Comparison of ENCODE assay signal across 12 cellular contexts in genomic region chr2:152395132-152396024, GRCh38.
DNase-seq lines count a peak whose midpoint lies in the region; ATAC-seq and TF ChIP-seq lines count a peak whose summit lies in the region.
"Had no signal": no experiment of that assay in that cellular context is flagged by ENCODE, and none has a peak within 500 bp of the region (broad histone marks: within the 10 kb centered on the region; RNA-seq: fewer than 3 reads in every experiment).

No MANE protein-coding gene starts in this region.

- H3K4me2 ChIP-seq in mammary epithelial cell (ENCODE audit: insufficient read depth, low read depth, low read length) (no peak overlapping the region), fibroblast of lung (ENCODE audit: extremely low read depth, insufficient read depth, low read length) (peak overlapping the region; percentile 68), osteoblast (ENCODE audit: insufficient read depth, low read length) (peak overlapping the region; percentile 82)

- no peaks in the 10 kb centered on the region for H3K4me1 Mint-ChIP-seq in CD4-positive, alpha-beta T cell (ENCODE audit: low read depth)

- H3K36me3 ChIP-seq in breast epithelium (no peaks in the 10 kb centered on the region), mammary epithelial cell (ENCODE audit: insufficient read depth, low read length) (no peaks in the 10 kb centered on the region), fibroblast of lung (ENCODE audit: control insufficient read depth, insufficient read depth, low read length) (no peaks in the 10 kb centered on the region), osteoblast (ENCODE audit: insufficient read depth, low read length) (no peaks in the 10 kb centered on the region), uterus (no peaks in the 10 kb centered on the region)

- H3K9me3 ChIP-seq in breast epithelium: no peaks in the 10 kb centered on the region
- no peaks in the 10 kb centered on the region for H3K9me3 ChIP-seq in mammary epithelial cell (replicated peaks; ENCODE audit: insufficient read depth, low read length)
- H3K9me3 ChIP-seq in fibroblast of lung (ENCODE audit: control insufficient read depth, insufficient read depth, low read depth, low read length): no peaks in the 10 kb centered on the region
- no peaks in the 10 kb centered on the region for H3K9me3 ChIP-seq in osteoblast (ENCODE audit: low read depth, low read length)
- H3K9me3 ChIP-seq in uterus: no peaks in the 10 kb centered on the region
- H3K9me3 ChIP-seq in CD4-positive, alpha-beta T cell (ENCODE audit: control insufficient read depth, low read length): no peaks in the 10 kb centered on the region

- in situ Hi-C loops in mammary epithelial cell (cut with MboI; ENCODE audit: low sequenced_read_pairs in 2 of 2): no loop called here

- H3K27me3 ChIP-seq in breast epithelium: no peaks in the 10 kb centered on the region
- no peaks in the 10 kb centered on the region for H3K27me3 ChIP-seq in mammary epithelial cell (ENCODE audit: insufficient read depth, low read length)
- H3K27me3 ChIP-seq in fibroblast of lung (ENCODE audit: control insufficient read depth, insufficient read depth, low read length): no peaks in the 10 kb centered on the region
- H3K27me3 ChIP-seq in osteoblast (ENCODE audit: insufficient read depth, low read length): no peaks in the 10 kb centered on the region
- H3K27me3 ChIP-seq in uterus: no peaks in the 10 kb centered on the region
- no peaks in the 10 kb centered on the region for H3K27me3 ChIP-seq in CD4-positive, alpha-beta T cell (ENCODE audit: control insufficient read depth, insufficient read depth, low read length)

- H3K79me2 ChIP-seq in mammary epithelial cell (ENCODE audit: insufficient read depth, low read length) (peaks cover 94% of the 10 kb centered on the region), fibroblast of lung (ENCODE audit: control insufficient read depth, insufficient read depth, low read length) (peaks cover 1% of the 10 kb centered on the region), osteoblast (ENCODE audit: insufficient read depth, low read length) (peaks cover 57% of the 10 kb centered on the region)

- no peaks in the 10 kb centered on the region for H4K20me1 ChIP-seq in mammary epithelial cell (ENCODE audit: insufficient read depth, low read length)
- H4K20me1 ChIP-seq in fibroblast of lung (ENCODE audit: control insufficient read depth, extremely low read depth, insufficient read depth, low read length): no peaks in the 10 kb centered on the region
- no peaks in the 10 kb centered on the region for H4K20me1 ChIP-seq in osteoblast (ENCODE audit: insufficient read depth, low read length)

- CTCF ChIA-PET in mammary epithelial cell (lab: Charles Lee; ENCODE audit: low non-redundant PET): no interaction called here
- CTCF ChIA-PET in CD4-positive, alpha-beta T cell (lab: Charles Lee): interaction anchor here (0.5 kb wide), 1 partner anchor 127 kb away, joined by 3 read pairs; no protein-coding TSS in a partner anchor

- no peaks in the 10 kb centered on the region for H3K36me3 Mint-ChIP-seq in CD4-positive, alpha-beta T cell (ENCODE audit: low read depth)
- H3K36me3 Mint-ChIP-seq: natural killer cell treated with Interleukin-12 subunit alpha and Interleukin-12 subunit beta and Interleukin-15 and Interleukin-18, amount 100 ng/mL, for 72 hours had no signal

- intact Hi-C loops in breast epithelium (cut with DNase I; ENCODE audit: low total_unique reads) (no loop called here), mammary epithelial cell (cut with micrococcal nuclease) (no loop called here), uterus (cut with DNase I; ENCODE audit: low total_unique reads) (no loop called here)
- intact Hi-C loops in CD4-positive, alpha-beta T cell (cut with DNase I, micrococcal nuclease): no loop called here

- H3K27me3 Mint-ChIP-seq in CD4-positive, alpha-beta T cell: peaks cover 9% of the 10 kb centered on the region

- 100% methylated on average over 4 of the region's 9 CpGs for WGBS in mammary epithelial cell (ENCODE audit: low coverage, missing lambda C conversion rate)

- no TSS peak for BruUV-seq in mammary epithelial cell (replicated peaks; lab: Mats Ljungman, UMichigan)

- no peak overlapping the region for H3K9ac ChIP-seq in mammary epithelial cell (ENCODE audit: insufficient read depth, low read length)
- H3K9ac ChIP-seq in fibroblast of lung (ENCODE audit: insufficient read depth, low read length): peak overlapping the region; percentile 1

- no peak overlapping the region for H3K4me3 Mint-ChIP-seq in CD4-positive, alpha-beta T cell
- H3K4me3 Mint-ChIP-seq: activated T-cell treated with anti-CD3 and anti-CD28 coated beads, Interleukin-2, amount 50 U/mL, for 4 hours; natural killer cell treated with Interleukin-12 subunit alpha and Interleukin-12 subunit beta and Interleukin-15 and Interleukin-18, amount 100 ng/mL, for 72 hours had no signal

- ATAC-seq in CD4-positive, alpha-beta T cell (ENCODE audit: poor library complexity): no peak
- no peak for ATAC-seq in HG02623 (IDR thresholded peaks at IDR 0.05; ENCODE audit: unreplicated experiment)
- ATAC-seq: activated T-cell treated with anti-CD3 and anti-CD28 coated beads, Interleukin-2, amount 50 U/mL, for 4 hours; natural killer cell treated with Interleukin-12 subunit alpha and Interleukin-12 subunit beta and Interleukin-15 and Interleukin-18, amount 100 ng/mL, for 72 hours had no signal

- dilution Hi-C loops in mammary epithelial cell (cut with HindIII; ENCODE audit: low sequenced_read_pairs): no loop called here

- TF ChIP-seq CTCF in breast epithelium (IDR thresholded peaks at IDR 0.05): no peak
- TF ChIP-seq CTCF in mammary epithelial cell (conservative IDR thresholded peaks at IDR 0.05 in 1 of 2, IDR thresholded peaks at IDR 0.05 in 1 of 2; ENCODE audit: extremely low read depth in 1 of 2, insufficient read depth in 1 of 2, low read depth in 1 of 2, low read length in 2 of 2): no peak
- TF ChIP-seq CTCF in fibroblast of lung (conservative IDR thresholded peaks at IDR 0.05 in 1 of 2, IDR thresholded peaks at IDR 0.05 in 1 of 2; ENCODE audit: low read depth in 1 of 2, low read length in 2 of 2): no peak
- TF ChIP-seq CTCF in osteoblast (IDR thresholded peaks at IDR 0.05; ENCODE audit: extremely low read depth, low read depth, low read length): no peak
- no peak for TF ChIP-seq CTCF in uterus (IDR thresholded peaks at IDR 0.05)
- no peak for TF ChIP-seq CTCF in CD4-positive, alpha-beta T cell (IDR thresholded peaks at IDR 0.05)

- H3K4me3 ChIP-seq in breast epithelium: peak overlapping the region; percentile 9 to 48 (median 26)
- H3K4me3 ChIP-seq in mammary epithelial cell (replicated peaks in 1 of 3; ENCODE audit: insufficient read depth in 1 of 3, low read depth in 2 of 3, low read length in 3 of 3): no peak overlapping the region
- H3K4me3 ChIP-seq in fibroblast of lung (replicated peaks in 1 of 4; ENCODE audit: control extremely low read depth in 1 of 4, insufficient read depth in 1 of 4, low read depth in 3 of 4, low read length in 4 of 4): peak overlapping the region; percentile 26 to 45 (median 34)
- peak overlapping the region; percentile 67 for H3K4me3 ChIP-seq in osteoblast (ENCODE audit: insufficient read depth, low read length)
- peak overlapping the region; percentile 4 to 28 for H3K4me3 ChIP-seq in uterus

- no peak for DNase-seq in breast epithelium (ENCODE audit: low spot score in 2 of 2)
- no peak for DNase-seq in mammary epithelial cell
- DNase-seq in fibroblast of lung (ENCODE audit: low read depth in 2 of 2): peak in 1 of 2 donors; percentile 63
- peak; percentile 80 for DNase-seq in osteoblast (ENCODE audit: insufficient read length, low spot score, missing footprints)
- DNase-seq in uterus: no peak
- no peak for DNase-seq in NCI-H187 (lab: John Stamatoyannopoulos, UW)
- no peak for DNase-seq in CD4-positive, alpha-beta T cell
- DNase-seq: activated T-cell treated with anti-CD3 and anti-CD28 coated beads, Interleukin-2, amount 50 U/mL, for 4 hours; cerebellar nuclear complex; stimulated activated CD4-positive, alpha-beta T cell treated with anti-CD3 and anti-CD28 coated beads, Interleukin-4, amount 100 ng/mL, for 24 hours had no signal

- H3K9me3 Mint-ChIP-seq in CD4-positive, alpha-beta T cell: no peaks in the 10 kb centered on the region
- H3K9me3 Mint-ChIP-seq: activated T-cell treated with anti-CD3 and anti-CD28 coated beads, Interleukin-2, amount 50 U/mL, for 4 hours; natural killer cell treated with Interleukin-12 subunit alpha and Interleukin-12 subunit beta and Interleukin-15 and Interleukin-18, amount 100 ng/mL, for 72 hours had no signal

- POLR2A ChIA-PET in CD4-positive, alpha-beta T cell (lab: Charles Lee): no interaction called here

- H2AFZ ChIP-seq in mammary epithelial cell (ENCODE audit: low read depth, low read length) (no peak overlapping the region), fibroblast of lung (ENCODE audit: low read length) (no peak overlapping the region), osteoblast (ENCODE audit: low read length) (peak overlapping the region; percentile 61)

- H3K27ac Mint-ChIP-seq in CD4-positive, alpha-beta T cell: no peak overlapping the region
- H3K27ac Mint-ChIP-seq: natural killer cell treated with Interleukin-12 subunit alpha and Interleukin-12 subunit beta and Interleukin-15 and Interleukin-18, amount 100 ng/mL, for 72 hours had no signal

- H3K4me1 ChIP-seq in breast epithelium (no peaks in the 10 kb centered on the region), mammary epithelial cell (ENCODE audit: insufficient read depth, low read length) (peaks cover 7% of the 10 kb centered on the region), fibroblast of lung (ENCODE audit: control insufficient read depth, extremely low read depth, insufficient read depth, low read length) (peaks cover 2% of the 10 kb centered on the region), osteoblast (ENCODE audit: insufficient read depth, low read length) (peaks cover 23% of the 10 kb centered on the region), uterus (peaks cover 0 to 6% of the 10 kb centered on the region in 2 donors)

- H3K27ac ChIP-seq in breast epithelium (peak overlapping the region; percentile 48 to 76), mammary epithelial cell (ENCODE audit: insufficient read depth, low read depth, low read length) (no peak overlapping the region), fibroblast of lung (ENCODE audit: insufficient read depth, low read length) (peak overlapping the region; percentile 40), osteoblast (ENCODE audit: low read depth, low read length) (peak overlapping the region; percentile 80), uterus (peak overlapping the region; percentile 67 to 72)
- no peak overlapping the region for H3K27ac ChIP-seq in CD4-positive, alpha-beta T cell (ENCODE audit: low read depth, low read length)

- TF ChIP-seq POLR2A in breast epithelium (IDR thresholded peaks at IDR 0.05) (no peak), uterus (IDR thresholded peaks at IDR 0.05) (no peak)

Comparison
In these comparisons a context has a peak if more than half of its experiments do, and no peak if none do; other contexts are left out.
1. H3K27ac ChIP-seq: peak in breast epithelium (2 of 2), fibroblast of lung (single experiment), osteoblast (single experiment) and uterus (2 of 2); none in mammary epithelial cell (single experiment) and CD4-positive, alpha-beta T cell (single experiment).
2. H3K4me3 ChIP-seq: peak in breast epithelium (3 of 3), fibroblast of lung (4 of 4), osteoblast (single experiment) and uterus (2 of 2); none in mammary epithelial cell (0 of 3).